ENCODE assay signal across 24 cellular contexts in genomic region chr16:84665843-84666242, GRCh38. TPM values are rescaled to one million over a fixed set of nuclear protein-coding genes. Genes with fewer than 3 reads are reported as not detected.
DNase-seq lines count a peak whose midpoint lies in the region; ATAC-seq, FAIRE-seq and TF ChIP-seq lines count a peak whose summit lies in the region.
"Had no signal": no experiment of that assay in that cellular context is flagged by ENCODE, and none has a peak within 500 bp of the region (broad histone marks: within the 10 kb centered on the region; RNA-seq: fewer than 3 reads in every experiment).

No MANE protein-coding gene starts in this region.

- 0 out of 2 replicates have a peak, but pooled peaks cover 4% of the 10 kb centered on the region for H3K9me2 ChIP-seq in GM23338 (ENCODE audit: insufficient read depth)

- peaks cover 9% of the 10 kb centered on the region for H3K27me3 Mint-ChIP-seq in GM23338 (ENCODE audit: insufficient read depth, low read depth, poor library complexity)
- no peaks in the 10 kb centered on the region for H3K27me3 Mint-ChIP-seq in astrocyte (ENCODE audit: low read depth, unreplicated experiment)
- H3K27me3 Mint-ChIP-seq: B cell; CD4-positive, alpha-beta T cell had no signal

- intact Hi-C loops in kidney (cut with DNase I) (no loop called here), posterior vena cava (cut with DNase I) (loop anchor here in 1 of 2 donors (10.0 kb wide), 1 partner anchor 49 kb away; no protein-coding TSS in a partner anchor)

- H3K4me1 ChIP-seq in GM23338 (ENCODE audit: insufficient read depth) (peaks cover 36% of the 10 kb centered on the region), astrocyte (ENCODE audit: insufficient read depth, low read length) (no peaks in the 10 kb centered on the region), kidney (ENCODE audit: control insufficient read depth in 1 of 2, insufficient read depth in 1 of 2, low read depth in 1 of 2, low read length in 2 of 2) (no peaks in the 10 kb centered on the region)
- H3K4me1 ChIP-seq: Caco-2 had no signal

- H4K20me1 ChIP-seq in GM23338 (replicated peaks; ENCODE audit: insufficient read depth) = no peaks in the 10 kb centered on the region
- H4K20me1 ChIP-seq in astrocyte (ENCODE audit: insufficient read depth, low read length) = peaks cover 25% of the 10 kb centered on the region

- H3K27ac Mint-ChIP-seq in GM23338 (0 out of 2 replicates have a peak overlapping the region, but pooled peaks have one; percentile 30), astrocyte (ENCODE audit: unreplicated experiment) (peak overlapping the region; percentile 38)
- H3K27ac Mint-ChIP-seq: B cell; CD4-positive, alpha-beta T cell; CD8-positive, alpha-beta T cell had no signal

- H3K4me3 ChIP-seq in GM23338 = no peak overlapping the region
- no peak overlapping the region for H3K4me3 ChIP-seq in astrocyte (ENCODE audit: insufficient read depth, low read depth, low read length)
- no peak overlapping the region for H3K4me3 ChIP-seq in kidney (ENCODE audit: low read length in 2 of 2)
- H3K4me3 ChIP-seq: BLaER1 treated with 17β-estradiol and CSF1 and Interleukin-3, amounts not matched to agents 10 nM and 100 nM had no signal

- H3K36me3 Mint-ChIP-seq in GM23338 (ENCODE audit: low read depth) (peaks cover 18% of the 10 kb centered on the region; the same call in 2 of the 3 replicates), astrocyte (ENCODE audit: low read depth, unreplicated experiment) (peaks cover 14% of the 10 kb centered on the region)

- no peak overlapping the region for H2AFZ ChIP-seq in GM23338
- no peak overlapping the region for H2AFZ ChIP-seq in astrocyte (ENCODE audit: low read depth, low read length)

- no peaks in the 10 kb centered on the region for H3K9me3 ChIP-seq in astrocyte (ENCODE audit: insufficient read depth, low read depth, low read length)
- no peaks in the 10 kb centered on the region for H3K9me3 ChIP-seq in kidney (ENCODE audit: control insufficient read depth in 1 of 2, low read length in 2 of 2)
- H3K9me3 ChIP-seq: BLaER1 treated with 17β-estradiol and CSF1 and Interleukin-3, amounts not matched to agents 10 nM and 100 nM; Caco-2 had no signal

- H3K27ac ChIP-seq in GM23338 (ENCODE audit: low read depth) (no peak overlapping the region), astrocyte (ENCODE audit: low read depth, low read length) (no peak overlapping the region), kidney (ENCODE audit: low read depth in 2 of 2, low read length in 2 of 2) (no peak overlapping the region)
- H3K27ac ChIP-seq: BLaER1 treated with 17β-estradiol and CSF1 and Interleukin-3, amounts not matched to agents 10 nM and 100 nM; C4-2B had no signal

- H3K9ac ChIP-seq in astrocyte (ENCODE audit: low read length) (no peak overlapping the region), kidney (ENCODE audit: low read length in 2 of 2) (no peak overlapping the region)
- H3K9ac ChIP-seq: BLaER1 treated with 17β-estradiol and CSF1 and Interleukin-3, amounts not matched to agents 10 nM and 100 nM had no signal

- no peaks in the 10 kb centered on the region for H3K36me3 ChIP-seq in GM23338 (ENCODE audit: insufficient read depth)
- peaks cover 25% of the 10 kb centered on the region for H3K36me3 ChIP-seq in astrocyte (ENCODE audit: insufficient read depth, low read length)
- peaks cover 21 to 50% of the 10 kb centered on the region in 2 donors for H3K36me3 ChIP-seq in kidney (ENCODE audit: control insufficient read depth in 1 of 2, insufficient read depth in 2 of 2, low read length in 2 of 2)

- DNase-seq in GM23338 (ENCODE audit: low spot score) (no peak), astrocyte (ENCODE audit: low read depth) (no peak), kidney (peak; percentile 43), posterior vena cava (ENCODE audit: low spot score) (peak; percentile 55), SKM-1 treated with dmso at 0.1 percent for 144 hours (lab: John Stamatoyannopoulos, UW; ENCODE audit: unreplicated experiment) (no peak), NCI-H510A (lab: John Stamatoyannopoulos, UW) (no peak), AG08395 (ENCODE audit: low spot score) (no peak)
- DNase-seq in NK-92 treated with Interleukin-12 subunit alpha and Interleukin-12 subunit beta, amount 100 ng/mL, for 24 hours (lab: John Stamatoyannopoulos, UW) = no peak
- DNase-seq: 8988T; ACHN; AML-193; Caco-2; Calu3; CD4-positive, alpha-beta T cell; CD8-positive, alpha-beta T cell; DMS79 treated with DMSO at 0.1 percent for 48 hours; GF-D8 had no signal

- no peak for TF ChIP-seq CTCF in GM23338 (conservative IDR thresholded peaks at IDR 0.05; ENCODE audit: low read depth in 2 of 2)
- TF ChIP-seq CTCF in astrocyte (IDR thresholded peaks at IDR 0.05; ENCODE audit: insufficient read depth, low read depth, low read length) = no peak
- TF ChIP-seq CTCF in kidney (IDR thresholded peaks at IDR 0.05; ENCODE audit: borderline replicate concordance, extremely low read depth, insufficient read depth) = no peak

- H3K4me2 ChIP-seq in GM23338 (no peak overlapping the region), astrocyte (ENCODE audit: low read length) (no peak overlapping the region)

- peaks cover 8% of the 10 kb centered on the region; the same call in 1 of the 2 replicates for H3F3A ChIP-seq in GM23338 (replicated peaks; ENCODE audit: low read depth)

- no peak for FAIRE-seq in astrocyte (lab: Jason Lieb, UNC)
- no peak for FAIRE-seq in kidney (lab: Jason Lieb, UNC)
- FAIRE-seq: A204.1, D721Med, G401.6, GM12891 had no signal

- no peaks in the 10 kb centered on the region for H3K27me3 ChIP-seq in GM23338 (ENCODE audit: insufficient read depth)
- no peaks in the 10 kb centered on the region for H3K27me3 ChIP-seq in astrocyte (ENCODE audit: insufficient read depth, low read length)
- H3K27me3 ChIP-seq: BLaER1 treated with 17β-estradiol and CSF1 and Interleukin-3, amounts not matched to agents 10 nM and 100 nM had no signal

- H3K79me2 ChIP-seq in GM23338 (replicated peaks; ENCODE audit: insufficient read depth) (no peaks in the 10 kb centered on the region), astrocyte (ENCODE audit: insufficient read depth, low read length) (no peaks in the 10 kb centered on the region)

- peaks cover 42% of the 10 kb centered on the region for H3K4me1 Mint-ChIP-seq in GM23338
- no peaks in the 10 kb centered on the region for H3K4me1 Mint-ChIP-seq in astrocyte (ENCODE audit: low read depth, unreplicated experiment)

- no peak for ATAC-seq in GM23338
- ATAC-seq: CD8-positive, alpha-beta T cell had no signal

- H3K4me3 Mint-ChIP-seq in GM23338 (no peak overlapping the region), astrocyte (ENCODE audit: unreplicated experiment) (no peak overlapping the region)
- H3K4me3 Mint-ChIP-seq: B cell; CD4-positive, alpha-beta T cell; CD8-positive, alpha-beta T cell had no signal

- no peaks in the 10 kb centered on the region; the same call in 2 of the 3 replicates for H3K9me3 Mint-ChIP-seq in GM23338
- H3K9me3 Mint-ChIP-seq in astrocyte (ENCODE audit: unreplicated experiment) = no peaks in the 10 kb centered on the region
- H3K9me3 Mint-ChIP-seq: CD4-positive, alpha-beta T cell; CD8-positive, alpha-beta T cell had no signal

TF ChIP-seq in GM23338, 12 proteins besides CTCF, POLR2A, EP300 and RAD21 (continues in another document):
- TF ChIP-seq STAT1 (IDR thresholded peaks at IDR 0.05; ENCODE audit: unreplicated experiment) (no peak), CREB1 (CRISPR knock-in tag; IDR thresholded peaks at IDR 0.05; ENCODE audit: low read depth) (no peak), JUNB (IDR thresholded peaks at IDR 0.05; ENCODE audit: unreplicated experiment) (no peak), EZH2phosphoT487 (IDR thresholded peaks at IDR 0.05; ENCODE audit: unreplicated experiment) (no peak), ETS1 (IDR thresholded peaks at IDR 0.05) (no peak)

RNA-seq across cellular contexts. Expression of gene KLHL36, which starts 17.5 kb away (rescaled TPM):
- total RNA-seq in GM23338 (2014; rRNA removed; shearing (Covaris generic)) = 54.6 and 70.4 TPM in 2 replicates
- polyA plus RNA-seq in GM23338 (2016; fragmentation: Nextera tagmentation; extraction: Ambion mirVana) = 13.4 and 15.5 TPM in 2 replicates
- 46.3 and 49.0 TPM in 2 replicates for total RNA-seq in astrocyte
- total RNA-seq in kidney = 76.6 TPM
- 13.7 TPM for polyA plus RNA-seq in kidney (ENCODE audit: insufficient read depth, low read depth, low replicate concordance)
- total RNA-seq in posterior vena cava = 10 to 100 TPM; 48.5 to 49.4 TPM

RNA-seq across cellular contexts. Expression of gene USP10, which starts 34.0 kb away (rescaled TPM):
- 144 and 158 TPM in 2 replicates for total RNA-seq in GM23338 (2014; rRNA removed; shearing (Covaris generic))
- 186 and 194 TPM in 2 replicates for polyA plus RNA-seq in GM23338 (2016; fragmentation: Nextera tagmentation; extraction: Ambion mirVana)
- 105 and 107 TPM in 2 replicates for total RNA-seq in astrocyte
- total RNA-seq in kidney = 79.5 TPM
- 36.8 TPM for polyA plus RNA-seq in kidney (ENCODE audit: insufficient read depth, low read depth, low replicate concordance)
- total RNA-seq in posterior vena cava = 10 to 100 TPM; 64.3 to 68.1 TPM

RNA-seq across cellular contexts. Expression of gene COTL1, which starts 48.0 kb away (rescaled TPM):
- 111 and 117 TPM in 2 replicates for total RNA-seq in GM23338 (2014; rRNA removed; shearing (Covaris generic))
- polyA plus RNA-seq in GM23338 (2016; fragmentation: Nextera tagmentation; extraction: Ambion mirVana) (165 and 166 TPM in 2 replicates), kidney (ENCODE audit: insufficient read depth, low read depth, low replicate concordance) (136 TPM)
- total RNA-seq in astrocyte (300 and 359 TPM in 2 replicates), kidney (122 TPM), posterior vena cava (10 to 100 TPM; 55.0 to 66.0 TPM)

Comparison
In these comparisons a context has a peak if more than half of its experiments do, and no peak if none do; other contexts are left out.
1. DNase-seq: peak in kidney (single experiment) and posterior vena cava (single experiment); none in GM23338 (single experiment), astrocyte (single experiment), SKM-1 treated with dmso at 0.1 percent for 144 hours (single experiment), NCI-H510A (single experiment), NK-92 treated with Interleukin-12 subunit alpha and Interleukin-12 subunit beta, amount 100 ng/mL, for 24 hours (single experiment) and AG08395 (single experiment).